17 cellular contexts compared by ENCODE assay signal in genomic region chr1:168372857-168373520, GRCh38.
"Had no signal": no experiment of that assay in that cellular context is flagged by ENCODE, and none has a peak within 500 bp of the region (broad histone marks: within the 10 kb centered on the region; RNA-seq: fewer than 3 reads in every experiment).

No MANE protein-coding gene starts in this region.

- H3K4me3 ChIP-seq: adrenal gland, gastroesophageal sphincter, psoas muscle, sigmoid colon, testis had no signal

- H3K36me3 ChIP-seq: adrenal gland, gastroesophageal sphincter, sigmoid colon had no signal

- H3K36me3 Mint-ChIP-seq: brain, memory B cell, WTC11 had no signal

- H3K27ac Mint-ChIP-seq: activated CD4-positive, alpha-beta T cell treated with anti-CD3 and anti-CD28 coated beads, Interleukin-2, amount 10 ng/mL, durations not matched to agents 24 days and 14 days; activated naive CD4-positive, alpha-beta T cell treated with anti-CD3 and anti-CD28 coated beads for 36 hours; activated T-helper 17 cell treated with anti-CD3 and anti-CD28 coated beads, Interleukin-2, amount 50 U/mL, for 72 hours; brain; memory B cell; WTC11 had no signal

- H3K27ac ChIP-seq: gastroesophageal sphincter, psoas muscle, sigmoid colon, testis had no signal

- H3K9me3 Mint-ChIP-seq: activated CD4-positive, alpha-beta T cell treated with anti-CD3 and anti-CD28 coated beads, Interleukin-2, amount 10 ng/mL, durations not matched to agents 24 days and 14 days; activated naive CD4-positive, alpha-beta T cell treated with anti-CD3 and anti-CD28 coated beads for 36 hours; activated T-helper 17 cell treated with anti-CD3 and anti-CD28 coated beads, Interleukin-2, amount 50 U/mL, for 72 hours; brain; immature natural killer cell; memory B cell; WTC11 had no signal

- DNase-seq: activated CD4-positive, alpha-beta T cell treated with anti-CD3 and anti-CD28 coated beads, Interleukin-2, amount 10 ng/mL, durations not matched to agents 24 days and 14 days; activated naive CD4-positive, alpha-beta T cell treated with anti-CD3 and anti-CD28 coated beads for 36 hours; activated T-cell treated with anti-CD3 and anti-CD28 coated beads for 4 hours; immature natural killer cell; psoas muscle; sigmoid colon; stimulated activated CD4-positive, alpha-beta T cell treated with anti-CD3 and anti-CD28 coated beads, Interleukin-12 subunit alpha, Interleukin-12 subunit beta, amount 100 ng/mL, for 4 hours; stimulated activated CD4-positive, alpha-beta T cell treated with anti-CD3 and anti-CD28 coated beads, Interleukin-2, amount 100 ng/mL, for 48 hours; stimulated activated naive CD8-positive, alpha-beta T cell treated with anti-CD3 and anti-CD28 coated beads, Interleukin-15, Interleukin-2, amounts not matched to agents 100 U/mL and 50 U/mL, for 24 hours; T1000 had no signal

- H3K4me3 Mint-ChIP-seq: activated CD4-positive, alpha-beta T cell treated with anti-CD3 and anti-CD28 coated beads, Interleukin-2, amount 10 ng/mL, durations not matched to agents 24 days and 14 days; activated naive CD4-positive, alpha-beta T cell treated with anti-CD3 and anti-CD28 coated beads for 36 hours; activated T-helper 17 cell treated with anti-CD3 and anti-CD28 coated beads, Interleukin-2, amount 50 U/mL, for 72 hours; brain; immature natural killer cell; memory B cell; WTC11 had no signal

- ATAC-seq: activated T-helper 17 cell treated with anti-CD3 and anti-CD28 coated beads, Interleukin-2, amount 50 U/mL, for 72 hours; gastroesophageal sphincter; psoas muscle; stimulated activated naive CD8-positive, alpha-beta T cell treated with anti-CD3 and anti-CD28 coated beads, Interleukin-15, Interleukin-2, amounts not matched to agents 100 U/mL and 50 U/mL, for 24 hours; WTC11 had no signal

- H3K4me1 ChIP-seq: adrenal gland, gastroesophageal sphincter, psoas muscle, testis had no signal

- H3K27me3 ChIP-seq: adrenal gland, gastroesophageal sphincter, sigmoid colon, testis had no signal

- H3K4me1 Mint-ChIP-seq: activated T-helper 17 cell treated with anti-CD3 and anti-CD28 coated beads, Interleukin-2, amount 50 U/mL, for 72 hours; brain; immature natural killer cell; memory B cell; WTC11 had no signal

- H3K27me3 Mint-ChIP-seq: activated T-helper 17 cell treated with anti-CD3 and anti-CD28 coated beads, Interleukin-2, amount 50 U/mL, for 72 hours had no signal

- H3K9me3 ChIP-seq: adrenal gland, gastroesophageal sphincter, psoas muscle, sigmoid colon, testis had no signal
